Comparison of ENCODE assay signal across 9 cellular contexts in the genomic region with DNA sequence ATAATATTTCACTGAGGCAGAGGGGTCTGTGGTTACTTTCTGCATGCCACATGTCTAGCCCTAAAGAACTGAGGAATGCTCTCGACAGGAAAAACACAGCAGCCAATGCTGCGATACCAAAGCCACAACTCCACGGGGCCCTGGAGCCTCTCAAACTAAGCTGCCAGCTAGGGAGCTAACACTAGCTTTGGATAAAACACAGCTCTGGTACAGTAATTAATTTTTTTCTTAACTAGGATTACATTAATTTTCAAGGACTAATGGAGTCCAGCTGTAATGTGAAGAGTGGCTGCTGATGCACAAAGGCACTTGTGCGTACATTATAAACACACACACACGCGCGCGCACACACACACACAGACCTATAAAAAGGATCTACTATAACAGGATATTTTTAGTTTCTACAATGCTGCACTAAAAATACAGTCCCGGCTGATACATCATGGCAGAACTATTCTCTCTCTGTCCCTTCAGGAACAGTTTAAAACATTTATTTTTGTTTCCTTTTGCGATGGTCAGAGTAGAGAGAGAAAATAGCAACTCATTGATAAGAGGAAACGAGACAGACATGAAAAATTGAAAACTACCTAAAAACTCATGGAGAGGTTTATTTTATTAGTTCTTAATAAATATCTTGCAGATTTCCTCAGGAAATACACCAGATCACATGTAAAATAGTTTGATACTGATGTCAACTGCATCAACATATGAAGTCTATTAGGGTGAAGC.
DNase-seq lines count a peak whose midpoint lies in the region; ATAC-seq and TF ChIP-seq lines count a peak whose summit lies in the region.
"Had no signal": no experiment of that assay in that cellular context is flagged by ENCODE, and none has a peak within 500 bp of the region (broad histone marks: within the 10 kb centered on the region; RNA-seq: fewer than 3 reads in every experiment).

No MANE protein-coding gene starts in this region.

- DNase-seq in HFFc6: peak; percentile 83
- DNase-seq in activated CD8-positive, alpha-beta T cell treated with anti-CD3 and anti-CD28 coated beads, Interleukin-2, amount 10 ng/mL, durations not matched to agents 7 days and 5 days: no peak
- peak; percentile 68 to 84 for DNase-seq in cardiac muscle cell (ENCODE audit: low read depth in 1 of 2, low spot score in 1 of 2)
- DNase-seq in stimulated activated effector memory CD8-positive, alpha-beta T cell treated with anti-CD3 and anti-CD28 coated beads, Interleukin-12 subunit alpha, Interleukin-12 subunit beta, amount 100 ng/mL, for 72 hours (ENCODE audit: low spot score in 2 of 2): no peak
- no peak for DNase-seq in GF-D8 (lab: John Stamatoyannopoulos, UW)
- no peak for DNase-seq in PC-3
- no peak for DNase-seq in COR-L47 (lab: John Stamatoyannopoulos, UW)
- DNase-seq: NCI-H187 treated with DMSO at 0.1 percent for 48 hours had no signal

- H3K9ac ChIP-seq in PC-3 (ENCODE audit: low read length): no peak overlapping the region

- TF ChIP-seq CTCF in HFFc6 (IDR thresholded peaks at IDR 0.05): no peak
- no peak for TF ChIP-seq CTCF in cardiac muscle cell (IDR thresholded peaks at IDR 0.05; ENCODE audit: low read depth, low read length)
- TF ChIP-seq CTCF in PC-3 (conservative IDR thresholded peaks at IDR 0.05; ENCODE audit: low read depth, low read length): no peak

- intact Hi-C loops in PC-3 (cut with micrococcal nuclease): no loop called here

- no peaks in the 10 kb centered on the region for H3K9me2 ChIP-seq in PC-3 (replicated peaks; ENCODE audit: low read length)

- no peaks in the 10 kb centered on the region for H3K9me3 Mint-ChIP-seq in HFFc6
- no peaks in the 10 kb centered on the region for H3K9me3 Mint-ChIP-seq in activated CD8-positive, alpha-beta T cell treated with anti-CD3 and anti-CD28 coated beads, Interleukin-2, amount 10 ng/mL, durations not matched to agents 7 days and 5 days (ENCODE audit: insufficient read depth)
- no peaks in the 10 kb centered on the region for H3K9me3 Mint-ChIP-seq in stimulated activated effector memory CD8-positive, alpha-beta T cell treated with anti-CD3 and anti-CD28 coated beads, Interleukin-12 subunit alpha, Interleukin-12 subunit beta, amount 100 ng/mL, for 72 hours

- H3K4me3 ChIP-seq in cardiac muscle cell (peak overlapping the region; percentile 1), PC-3 (ENCODE audit: low read length) (no peak overlapping the region)

- peaks cover 69% of the 10 kb centered on the region for H3K4me1 Mint-ChIP-seq in HFFc6 (ENCODE audit: low read depth)
- peaks cover 73% of the 10 kb centered on the region for H3K4me1 Mint-ChIP-seq in activated CD8-positive, alpha-beta T cell treated with anti-CD3 and anti-CD28 coated beads, Interleukin-2, amount 10 ng/mL, durations not matched to agents 7 days and 5 days (ENCODE audit: low read depth)
- H3K4me1 Mint-ChIP-seq in stimulated activated effector memory CD8-positive, alpha-beta T cell treated with anti-CD3 and anti-CD28 coated beads, Interleukin-12 subunit alpha, Interleukin-12 subunit beta, amount 100 ng/mL, for 72 hours: peaks cover 59% of the 10 kb centered on the region

- H3K36me3 Mint-ChIP-seq in HFFc6 (ENCODE audit: low read depth): peaks cover 13% of the 10 kb centered on the region
- peaks cover 56% of the 10 kb centered on the region for H3K36me3 Mint-ChIP-seq in activated CD8-positive, alpha-beta T cell treated with anti-CD3 and anti-CD28 coated beads, Interleukin-2, amount 10 ng/mL, durations not matched to agents 7 days and 5 days (ENCODE audit: low read depth)
- H3K36me3 Mint-ChIP-seq in stimulated activated effector memory CD8-positive, alpha-beta T cell treated with anti-CD3 and anti-CD28 coated beads, Interleukin-12 subunit alpha, Interleukin-12 subunit beta, amount 100 ng/mL, for 72 hours: peaks cover 7% of the 10 kb centered on the region

- CTCF ChIA-PET in activated CD8-positive, alpha-beta T cell treated with anti-CD3 and anti-CD28 coated beads, Interleukin-2, amount 10 ng/mL, durations not matched to agents 7 days and 5 days (lab: Charles Lee): interaction anchor here (0.7 to 3.8 kb wide), 6 partner anchors 8 to 149 kb away, joined by 3 to 27 read pairs (median 4); no protein-coding TSS in a partner anchor
- CTCF ChIA-PET in PC-3 (lab: Charles Lee): no interaction called here

- H3K79me2 ChIP-seq in PC-3 (ENCODE audit: low read length): no peaks in the 10 kb centered on the region

- H3K27ac Mint-ChIP-seq in HFFc6: peak overlapping the region; percentile 98
- H3K27ac Mint-ChIP-seq in activated CD8-positive, alpha-beta T cell treated with anti-CD3 and anti-CD28 coated beads, Interleukin-2, amount 10 ng/mL, durations not matched to agents 7 days and 5 days: peak overlapping the region; percentile 96
- peak overlapping the region; percentile 89 for H3K27ac Mint-ChIP-seq in stimulated activated effector memory CD8-positive, alpha-beta T cell treated with anti-CD3 and anti-CD28 coated beads, Interleukin-12 subunit alpha, Interleukin-12 subunit beta, amount 100 ng/mL, for 72 hours

- no peaks in the 10 kb centered on the region for H3K36me3 ChIP-seq in cardiac muscle cell
- no peaks in the 10 kb centered on the region for H3K36me3 ChIP-seq in PC-3 (ENCODE audit: low read depth, low read length)

- H2AFZ ChIP-seq in PC-3 (ENCODE audit: low read length): no peak overlapping the region

- H3F3A ChIP-seq in PC-3 (ENCODE audit: low read length, unreplicated experiment): peaks cover 3% of the 10 kb centered on the region

- peak overlapping the region; percentile 87 for H3K4me3 Mint-ChIP-seq in HFFc6
- H3K4me3 Mint-ChIP-seq in activated CD8-positive, alpha-beta T cell treated with anti-CD3 and anti-CD28 coated beads, Interleukin-2, amount 10 ng/mL, durations not matched to agents 7 days and 5 days: peak overlapping the region; percentile 74
- peak overlapping the region; percentile 62 for H3K4me3 Mint-ChIP-seq in stimulated activated effector memory CD8-positive, alpha-beta T cell treated with anti-CD3 and anti-CD28 coated beads, Interleukin-12 subunit alpha, Interleukin-12 subunit beta, amount 100 ng/mL, for 72 hours

- H3K4me1 ChIP-seq in cardiac muscle cell (ENCODE audit: low read depth): peaks cover 52% of the 10 kb centered on the region
- H3K4me1 ChIP-seq in PC-3 (ENCODE audit: insufficient read depth, low read length): peaks cover 22% of the 10 kb centered on the region

- H3K27me3 ChIP-seq in cardiac muscle cell (no peaks in the 10 kb centered on the region), PC-3 (ENCODE audit: low read length) (no peaks in the 10 kb centered on the region)

- no peak for ATAC-seq in activated CD8-positive, alpha-beta T cell treated with anti-CD3 and anti-CD28 coated beads, Interleukin-2, amount 10 ng/mL, durations not matched to agents 7 days and 5 days
- no peak for ATAC-seq in stimulated activated effector memory CD8-positive, alpha-beta T cell treated with anti-CD3 and anti-CD28 coated beads, Interleukin-12 subunit alpha, Interleukin-12 subunit beta, amount 100 ng/mL, for 72 hours
- no peak for ATAC-seq in PC-3
- ATAC-seq in GM19397 (IDR thresholded peaks at IDR 0.05; ENCODE audit: unreplicated experiment): no peak

- H3K27me3 Mint-ChIP-seq in HFFc6 (ENCODE audit: insufficient read depth): no peaks in the 10 kb centered on the region
- H3K27me3 Mint-ChIP-seq in activated CD8-positive, alpha-beta T cell treated with anti-CD3 and anti-CD28 coated beads, Interleukin-2, amount 10 ng/mL, durations not matched to agents 7 days and 5 days (ENCODE audit: low read depth): no peaks in the 10 kb centered on the region

- POLR2A ChIA-PET in activated CD8-positive, alpha-beta T cell treated with anti-CD3 and anti-CD28 coated beads, Interleukin-2, amount 10 ng/mL, durations not matched to agents 7 days and 5 days (lab: Charles Lee): interaction anchor here (0.5 to 0.7 kb wide), 2 partner anchors 160 to 296 kb away, joined by 3 to 5 read pairs; a partner anchor contains a TSS
- POLR2A ChIA-PET in PC-3 (lab: Charles Lee; ENCODE audit: unreplicated experiment): no interaction called here

- H3K9me3 ChIP-seq in cardiac muscle cell (ENCODE audit: low read depth): no peaks in the 10 kb centered on the region
- no peaks in the 10 kb centered on the region for H3K9me3 ChIP-seq in PC-3 (ENCODE audit: low read length)

- no TSS peak for BruUV-seq in PC-3 (replicated peaks; lab: Mats Ljungman, UMichigan)

- H3K27ac ChIP-seq in cardiac muscle cell (peak overlapping the region; percentile 96), PC-3 (ENCODE audit: low read length) (no peak overlapping the region)

- no peaks in the 10 kb centered on the region for H4K20me1 ChIP-seq in PC-3 (ENCODE audit: low read length)

- H3K4me2 ChIP-seq in PC-3 (ENCODE audit: low read length): no peak overlapping the region

Comparison
In these comparisons a context has a peak if more than half of its experiments do, and no peak if none do; other contexts are left out.
1. DNase-seq: peak in HFFc6 (single experiment) and cardiac muscle cell (2 of 2); none in activated CD8-positive, alpha-beta T cell treated with anti-CD3 and anti-CD28 coated beads, Interleukin-2, amount 10 ng/mL, durations not matched to agents 7 days and 5 days (single experiment), stimulated activated effector memory CD8-positive, alpha-beta T cell treated with anti-CD3 and anti-CD28 coated beads, Interleukin-12 subunit alpha, Interleukin-12 subunit beta, amount 100 ng/mL, for 72 hours (0 of 2), GF-D8 (single experiment), PC-3 (single experiment) and COR-L47 (single experiment).
2. Peak in every context shown above with its lines, with median percentiles within 50 percentile points of each other: H3K27ac Mint-ChIP-seq and H3K4me3 Mint-ChIP-seq.